Comparison of ENCODE assay signal across 8 cellular contexts in genomic region chr6:49462927-49463611, GRCh38. TPM values are rescaled to one million over a fixed set of nuclear protein-coding genes. Genes with fewer than 3 reads are reported as not detected.
A peak's percentile ranks its signal among the peaks of the same experiment; 100 is the strongest.
DNase-seq lines count a peak whose midpoint lies in the region; ATAC-seq and TF ChIP-seq lines count a peak whose summit lies in the region.

Gene CENPQ (plus strand): TSS chr6:49463370. CDS start chr6:49470177, 6,807 bp downstream.
Gene MMUT (minus strand): TSS chr6:49463253. CDS start chr6:49459466, 3,787 bp downstream.

- under 1% methylated on average over 37 of the region's 37 CpGs for WGBS in liver

- H3K9me3 ChIP-seq in liver (ENCODE audit: control insufficient read depth in 4 of 4, low read length in 3 of 4): no peaks in the 10 kb centered on the region

- ATAC-seq in GM19397 (IDR thresholded peaks at IDR 0.05; ENCODE audit: unreplicated experiment) (peak; percentile 100), HG03571 (IDR thresholded peaks at IDR 0.05; ENCODE audit: unreplicated experiment) (peak; percentile 99)

- peaks cover 37% of the 10 kb centered on the region for H3K4me1 Mint-ChIP-seq in CD14-positive monocyte

- peak within 1 kb of the TSS; percentile 92 to 99 for H3K4me3 Mint-ChIP-seq in CD14-positive monocyte

- H3K9ac ChIP-seq in liver (ENCODE audit: low read depth in 1 of 2, low read length in 2 of 2): peak within 1 kb of the TSS; percentile 93 to 100

- H3K27me3 Mint-ChIP-seq in CD14-positive monocyte (ENCODE audit: low read depth in 3 of 3): peaks cover 0 to 4% (median 0%) of the 10 kb centered on the region in 3 donors

- intact Hi-C loops in CD14-positive monocyte (cut with micrococcal nuclease): no loop called here

- peaks cover 0 to 11% (median 6%) of the 10 kb centered on the region in 4 donors for H3K36me3 ChIP-seq in liver (ENCODE audit: control insufficient read depth in 4 of 4, insufficient read depth in 3 of 4, low read depth in 1 of 4, low read length in 3 of 4)

- peak; percentile 13 to 34 for TF ChIP-seq RAD21 in liver (IDR thresholded peaks at IDR 0.05)

- H3K4me1 ChIP-seq in liver (ENCODE audit: control insufficient read depth in 4 of 4, insufficient read depth in 4 of 4, low read length in 3 of 4): peaks cover 4 to 47% (median 35%) of the 10 kb centered on the region in 4 donors

- H3K9me3 Mint-ChIP-seq in CD14-positive monocyte: no peaks in the 10 kb centered on the region

- TF ChIP-seq CTCF in CD14-positive monocyte (IDR thresholded peaks at IDR 0.05) (no peak), liver (IDR thresholded peaks at IDR 0.05; ENCODE audit: low read depth, low read length, missing input control) (no peak)

- peaks cover 0 to 6% of the 10 kb centered on the region in 2 donors for H3K36me3 Mint-ChIP-seq in CD14-positive monocyte

- H3K4me3 ChIP-seq in liver (ENCODE audit: low read depth in 1 of 3, low read length in 3 of 3): peak within 1 kb of the TSS; percentile 57 to 87 (median 85)

- peak within 1 kb of the TSS; percentile 97 to 100 (median 98) for H3K27ac Mint-ChIP-seq in CD14-positive monocyte

- H3K27ac ChIP-seq in liver (ENCODE audit: low read depth in 1 of 2, low read length in 2 of 2): peak within 1 kb of the TSS; percentile 82 to 84

- H3K27me3 ChIP-seq in liver (ENCODE audit: control insufficient read depth in 4 of 4, insufficient read depth in 4 of 4, low read length in 3 of 4): no peaks in the 10 kb centered on the region

- DNase-seq in CD14-positive monocyte (ENCODE audit: low spot score): peak; percentile 93
- peak; percentile 99 for DNase-seq in NCI-H82 (lab: John Stamatoyannopoulos, UW)
- peak; percentile 87 to 91 for DNase-seq in activated CD4-positive, alpha-beta T cell treated with anti-CD3 and anti-CD28 coated beads, Interleukin-2, amount 50 U/mL, for 48 hours
- peak; percentile 93 to 97 for DNase-seq in dermis microvascular lymphatic vessel endothelial cell (ENCODE audit: low read depth in 2 of 2)
- peak; percentile 92 for DNase-seq in stimulated activated CD4-positive, alpha-beta T cell treated with anti-CD3 and anti-CD28 coated beads, Interleukin-4, amount 100 ng/mL, for 24 hours

TF ChIP-seq in liver, 16 proteins besides CTCF, POLR2A, EP300 and RAD21:
- TF ChIP-seq FOXA1 (IDR thresholded peaks at IDR 0.05) (peak; percentile 74), ATF3 (IDR thresholded peaks at IDR 0.05) (peak; percentile 6), RXRA (IDR thresholded peaks at IDR 0.05) (peak in 1 of 2 donors; percentile 50), SP1 (IDR thresholded peaks at IDR 0.05) (peak; percentile 96), FOXA2 (IDR thresholded peaks at IDR 0.05) (peak; percentile 22), YY1 (IDR thresholded peaks at IDR 0.05) (peak; percentile 94), TAF1 (conservative IDR thresholded peaks at IDR 0.05) (peak; percentile 89), HNF4G (IDR thresholded peaks at IDR 0.05) (no peak), HNF4A (conservative IDR thresholded peaks at IDR 0.05) (peak; percentile 28 to 80), JUND (IDR thresholded peaks at IDR 0.05) (peak in 1 of 2 donors; percentile 39), GABPA (IDR thresholded peaks at IDR 0.05 in 1 of 2, conservative IDR thresholded peaks at IDR 0.05 in 1 of 2) (peak; percentile 95 to 99), REST (IDR thresholded peaks at IDR 0.05) (peak; percentile 81), NR2F2 (IDR thresholded peaks at IDR 0.05) (peak; percentile 59), ZBTB33 (IDR thresholded peaks at IDR 0.05) (peak; percentile 79), EGR1 (IDR thresholded peaks at IDR 0.05; ENCODE audit: low read depth in 2 of 2) (peak; percentile 85 to 93)
- TF ChIP-seq, protein P1, sequence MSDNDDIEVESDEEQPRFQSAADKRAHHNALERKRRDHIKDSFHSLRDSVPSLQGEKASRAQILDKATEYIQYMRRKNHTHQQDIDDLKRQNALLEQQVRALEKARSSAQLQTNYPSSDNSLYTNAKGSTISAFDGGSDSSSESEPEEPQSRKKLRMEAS (IDR thresholded peaks at IDR 0.05): peak; percentile 65

RNA-seq across cellular contexts. Expression of gene CENPQ, which starts in this region (rescaled TPM):
- 1 to 10 TPM; 3.0 to 3.3 TPM for polyA plus RNA-seq in CD14-positive monocyte
- 2.9 and 3.1 TPM in 2 replicates for total RNA-seq in dermis microvascular lymphatic vessel endothelial cell
- total RNA-seq in liver: 1 to 10 TPM in 1 of 2 donors, under 1 TPM in 1; 0.92 to 3.5 TPM
- 1 to 10 TPM in 1 of 2 donors, under 1 TPM in 1; 0.70 to 1.8 TPM for polyA plus RNA-seq in liver

RNA-seq across cellular contexts. Expression of gene MMUT, which starts in this region (rescaled TPM):
- polyA plus RNA-seq in CD14-positive monocyte (1 to 10 TPM; 6.4 to 9.2 TPM), liver (10 to 100 TPM; 44.4 to 54.2 TPM)
- total RNA-seq in dermis microvascular lymphatic vessel endothelial cell (10.2 and 11.9 TPM in 2 replicates), liver (10 to 100 TPM; 42.3 to 46.2 TPM)

Comparison
In these comparisons a context has a peak if more than half of its experiments do, and no peak if none do; other contexts are left out.
1. Peak in every context shown above with its lines: DNase-seq, ATAC-seq, H3K4me3 ChIP-seq and H3K27ac ChIP-seq.
2. RNA of gene MMUT (polyA plus RNA-seq): 44.4 to 54.2 TPM in liver; 6.4 to 9.2 TPM in CD14-positive monocyte; every median in the first group is over 4 times any median in the second.